ENCODE assay signal across 21 cellular contexts in the genomic region with DNA sequence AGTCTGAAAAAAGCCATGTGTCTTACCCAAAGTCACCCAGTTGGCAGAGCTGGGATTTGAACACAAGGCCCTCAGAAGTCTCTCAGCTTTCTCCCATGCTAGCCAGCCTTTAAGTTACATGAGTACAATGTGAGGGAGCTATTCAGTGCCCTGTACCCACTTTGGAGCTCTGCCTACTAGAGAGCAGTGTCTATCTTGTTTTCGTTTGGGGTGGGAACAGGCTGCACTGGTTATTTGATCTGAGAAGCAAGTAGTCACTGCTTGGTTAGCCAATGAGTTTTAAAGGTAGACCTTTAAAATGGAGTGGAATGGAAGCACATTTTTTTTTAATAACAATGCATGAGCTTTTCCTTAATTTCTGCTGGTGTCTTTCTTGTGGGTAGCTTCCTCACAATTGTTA.
DNase-seq lines count a peak whose midpoint lies in the region; ATAC-seq and TF ChIP-seq lines count a peak whose summit lies in the region.
"Had no signal": no experiment of that assay in that cellular context is flagged by ENCODE, and none has a peak within 500 bp of the region (broad histone marks: within the 10 kb centered on the region; RNA-seq: fewer than 3 reads in every experiment).

No MANE protein-coding gene starts in this region.

- no peak for DNase-seq in HL-60 (ENCODE audit: low read depth in 1 of 2, low spot score in 1 of 2)
- DNase-seq in T-helper 17 cell: no peak
- DNase-seq in immature natural killer cell: no peak
- no peak for DNase-seq in psoas muscle
- no peak for DNase-seq in activated CD4-positive, alpha-beta T cell treated with anti-CD3 and anti-CD28 coated beads, Interleukin-2, amount 10 ng/mL, durations not matched to agents 24 days and 14 days
- DNase-seq: CD4-positive, CD25-positive, alpha-beta regulatory T cell; COR-L47; DMS79; H7; HFFc6; IMR-90; NCI-H1694; NCI-H2081; NCI-H2171; NCI-H345; NCI-H524; NCI-H774; NK-92 treated with Interleukin-12 subunit alpha and Interleukin-12 subunit beta, amount 100 ng/mL, for 24 hours; SIG-M5 had no signal

- peaks cover 0 to 3% (median 0%) of the 10 kb centered on the region in 6 donors for H3K9me3 Mint-ChIP-seq in immature natural killer cell
- peaks cover 18% of the 10 kb centered on the region for H3K9me3 Mint-ChIP-seq in activated CD4-positive, alpha-beta T cell treated with anti-CD3 and anti-CD28 coated beads, Interleukin-2, amount 10 ng/mL, durations not matched to agents 24 days and 14 days
- H3K9me3 Mint-ChIP-seq: HFFc6 had no signal

- TF ChIP-seq CTCF in HL-60 (IDR thresholded peaks at IDR 0.05; ENCODE audit: insufficient read depth, low read length) (no peak), psoas muscle (IDR thresholded peaks at IDR 0.05) (no peak)

- H3K27me3 Mint-ChIP-seq in T-helper 17 cell: no peaks in the 10 kb centered on the region
- H3K27me3 Mint-ChIP-seq in immature natural killer cell (ENCODE audit: low read depth in 3 of 3): peaks cover 3 to 10% (median 8%) of the 10 kb centered on the region in 3 donors
- no peaks in the 10 kb centered on the region for H3K27me3 Mint-ChIP-seq in activated CD4-positive, alpha-beta T cell treated with anti-CD3 and anti-CD28 coated beads, Interleukin-2, amount 10 ng/mL, durations not matched to agents 24 days and 14 days

- no peak overlapping the region for H3K4me3 Mint-ChIP-seq in T-helper 17 cell
- H3K4me3 Mint-ChIP-seq in immature natural killer cell: peak overlapping the region; percentile 69 to 92 (median 86)
- H3K4me3 Mint-ChIP-seq in activated CD4-positive, alpha-beta T cell treated with anti-CD3 and anti-CD28 coated beads, Interleukin-2, amount 10 ng/mL, durations not matched to agents 24 days and 14 days: no peak overlapping the region
- H3K4me3 Mint-ChIP-seq: CD4-positive, CD25-positive, alpha-beta regulatory T cell; HFFc6 had no signal

- no peak overlapping the region for H3K4me3 ChIP-seq in HL-60 (replicated peaks; ENCODE audit: insufficient read depth, low read length)
- H3K4me3 ChIP-seq in psoas muscle: no peak overlapping the region

- H3K27ac ChIP-seq in HL-60 (replicated peaks): peak overlapping the region; percentile 48
- peak overlapping the region; percentile 23 for H3K27ac ChIP-seq in psoas muscle

- H3K27me3 ChIP-seq in HL-60 (ENCODE audit: insufficient read depth, poor library complexity, severe bottlenecking): no peaks in the 10 kb centered on the region
- H3K27me3 ChIP-seq in psoas muscle (ENCODE audit: insufficient read depth in 3 of 3, low read length in 2 of 3): no peaks in the 10 kb centered on the region

- H3K9me3 ChIP-seq in T-helper 17 cell (ENCODE audit: control insufficient read depth, low read length, poor library complexity, severe bottlenecking) (no peaks in the 10 kb centered on the region), psoas muscle (no peaks in the 10 kb centered on the region)

- no peaks in the 10 kb centered on the region for H3K36me3 ChIP-seq in psoas muscle (ENCODE audit: insufficient read depth in 1 of 2, low read depth in 1 of 2)

- ATAC-seq in T-helper 17 cell (no peak), psoas muscle (peak in 1 of 4 donors; percentile 51), GM19452 (IDR thresholded peaks at IDR 0.05; ENCODE audit: unreplicated experiment) (no peak), GM21576 (IDR thresholded peaks at IDR 0.05; ENCODE audit: unreplicated experiment) (no peak)

- H3K27ac Mint-ChIP-seq in T-helper 17 cell (peak overlapping the region; percentile 100), immature natural killer cell (peak overlapping the region; percentile 90 to 94 (median 92))
- no peak overlapping the region for H3K27ac Mint-ChIP-seq in activated CD4-positive, alpha-beta T cell treated with anti-CD3 and anti-CD28 coated beads, Interleukin-2, amount 10 ng/mL, durations not matched to agents 24 days and 14 days
- H3K27ac Mint-ChIP-seq: CD4-positive, CD25-positive, alpha-beta regulatory T cell; HFFc6 had no signal

- H3K36me3 Mint-ChIP-seq in T-helper 17 cell (ENCODE audit: low read depth) (peaks cover 8% of the 10 kb centered on the region), immature natural killer cell (peaks cover 3 to 23% (median 14%) of the 10 kb centered on the region in 3 donors)
- peaks cover 64% of the 10 kb centered on the region for H3K36me3 Mint-ChIP-seq in activated CD4-positive, alpha-beta T cell treated with anti-CD3 and anti-CD28 coated beads, Interleukin-2, amount 10 ng/mL, durations not matched to agents 24 days and 14 days (ENCODE audit: low read depth)

- H3K4me1 ChIP-seq in psoas muscle: peaks cover 36% of the 10 kb centered on the region

- WGBS in psoas muscle, 3 donors: 20 to 47% (median 38%) methylated on average over 1 of the region's 1 CpG

- intact Hi-C loops in psoas muscle (cut with DNase I): loop anchor here in 1 of 2 donors (5.0 kb wide), 1 partner anchor 79 kb away; no protein-coding TSS in a partner anchor
- intact Hi-C loops in activated CD4-positive, alpha-beta T cell treated with anti-CD3 and anti-CD28 coated beads, Interleukin-2, amount 10 ng/mL, durations not matched to agents 24 days and 14 days (cut with micrococcal nuclease): no loop called here

- H3K4me1 Mint-ChIP-seq in T-helper 17 cell (peaks cover 37% of the 10 kb centered on the region), immature natural killer cell (peaks cover 74 to 85% of the 10 kb centered on the region in 2 donors)
- peaks cover 53% of the 10 kb centered on the region for H3K4me1 Mint-ChIP-seq in activated CD4-positive, alpha-beta T cell treated with anti-CD3 and anti-CD28 coated beads, Interleukin-2, amount 10 ng/mL, durations not matched to agents 24 days and 14 days

Comparison
In these comparisons a context has a peak if more than half of its experiments do, and no peak if none do; other contexts are left out.
1. H3K4me3 Mint-ChIP-seq: peak in immature natural killer cell (5 of 5); none in T-helper 17 cell (single experiment) and activated CD4-positive, alpha-beta T cell treated with anti-CD3 and anti-CD28 coated beads, Interleukin-2, amount 10 ng/mL, durations not matched to agents 24 days and 14 days (single experiment).